1 cellular context compared by ENCODE assay signal in genomic region chr6:150865043-150865405, GRCh38.
TF ChIP-seq lines count a peak whose summit lies in the region.

No MANE protein-coding gene starts in this region.

TF ChIP-seq in GM12878, 131 proteins besides CTCF, POLR2A, EP300 and RAD21 (continued from another document):
- 0 out of 2 replicates have a peak, but pooled peaks have one; percentile 18 for TF ChIP-seq ZBTB40 (IDR thresholded peaks at IDR 0.05; ENCODE audit: borderline replicate concordance)
- no peak for TF ChIP-seq NR2C1 (IDR thresholded peaks at IDR 0.05)
- TF ChIP-seq MYB (IDR thresholded peaks at IDR 0.05; ENCODE audit: borderline replicate concordance, low read depth, low read length): no peak
- TF ChIP-seq RBBP5 (conservative IDR thresholded peaks at IDR 0.05): no peak
- TF ChIP-seq, protein P1, sequence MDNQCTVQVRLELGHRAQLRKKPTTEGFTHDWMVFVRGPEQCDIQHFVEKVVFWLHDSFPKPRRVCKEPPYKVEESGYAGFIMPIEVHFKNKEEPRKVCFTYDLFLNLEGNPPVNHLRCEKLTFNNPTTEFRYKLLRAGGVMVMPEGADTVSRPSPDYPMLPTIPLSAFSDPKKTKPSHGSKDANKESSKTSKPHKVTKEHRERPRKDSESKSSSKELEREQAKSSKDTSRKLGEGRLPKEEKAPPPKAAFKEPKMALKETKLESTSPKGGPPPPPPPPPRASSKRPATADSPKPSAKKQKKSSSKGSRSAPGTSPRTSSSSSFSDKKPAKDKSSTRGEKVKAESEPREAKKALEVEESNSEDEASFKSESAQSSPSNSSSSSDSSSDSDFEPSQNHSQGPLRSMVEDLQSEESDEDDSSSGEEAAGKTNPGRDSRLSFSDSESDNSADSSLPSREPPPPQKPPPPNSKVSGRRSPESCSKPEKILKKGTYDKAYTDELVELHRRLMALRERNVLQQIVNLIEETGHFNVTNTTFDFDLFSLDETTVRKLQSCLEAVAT (IDR thresholded peaks at IDR 0.05): 0 out of 2 replicates have a peak, but pooled peaks have one; percentile 16
- no peak for TF ChIP-seq SUZ12 (IDR thresholded peaks at IDR 0.05; ENCODE audit: unreplicated experiment)
- TF ChIP-seq, protein P2, sequence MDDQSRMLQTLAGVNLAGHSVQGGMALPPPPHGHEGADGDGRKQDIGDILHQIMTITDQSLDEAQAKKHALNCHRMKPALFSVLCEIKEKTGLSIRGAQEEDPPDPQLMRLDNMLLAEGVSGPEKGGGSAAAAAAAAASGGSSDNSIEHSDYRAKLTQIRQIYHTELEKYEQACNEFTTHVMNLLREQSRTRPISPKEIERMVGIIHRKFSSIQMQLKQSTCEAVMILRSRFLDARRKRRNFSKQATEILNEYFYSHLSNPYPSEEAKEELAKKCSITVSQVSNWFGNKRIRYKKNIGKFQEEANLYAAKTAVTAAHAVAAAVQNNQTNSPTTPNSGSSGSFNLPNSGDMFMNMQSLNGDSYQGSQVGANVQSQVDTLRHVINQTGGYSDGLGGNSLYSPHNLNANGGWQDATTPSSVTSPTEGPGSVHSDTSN (IDR thresholded peaks at IDR 0.05; ENCODE audit: insufficient replicate concordance, low read depth, low read length): no peak
- no peak for TF ChIP-seq SPI1 (IDR thresholded peaks at IDR 0.05; ENCODE audit: borderline replicate concordance, insufficient read depth, low read depth, low read length)
- TF ChIP-seq NBN (IDR thresholded peaks at IDR 0.05): 0 out of 2 replicates have a peak, but pooled peaks have one; percentile 20
- 0 out of 2 replicates have a peak, but pooled peaks have one; percentile 26 for TF ChIP-seq ATF7 (IDR thresholded peaks at IDR 0.05; ENCODE audit: low read depth)
- peak in 1 of 2 experiments; percentile 43; a peak in 1 of 4 replicates for TF ChIP-seq IKZF2 (IDR thresholded peaks at IDR 0.05)
